9 cellular contexts compared by ENCODE assay signal in genomic region chr15:65285291-65286068, GRCh38. TPM values are rescaled to one million over a fixed set of nuclear protein-coding genes. Genes with fewer than 3 reads are reported as not detected.
DNase-seq lines count a peak whose midpoint lies in the region; ATAC-seq and TF ChIP-seq lines count a peak whose summit lies in the region.
"Had no signal": no experiment of that assay in that cellular context is flagged by ENCODE, and none has a peak within 500 bp of the region (broad histone marks: within the 10 kb centered on the region; RNA-seq: fewer than 3 reads in every experiment).

No MANE protein-coding gene starts in this region.

- no peaks in the 10 kb centered on the region for H3K27me3 ChIP-seq in right lobe of liver

- H3K4me1 ChIP-seq in right lobe of liver: peaks cover 0 to 16% (median 4%) of the 10 kb centered on the region in 4 donors

- H3K4me3 Mint-ChIP-seq in activated T-cell treated with anti-CD3 and anti-CD28 coated beads, Interleukin-2, amount 50 U/mL, for 72 hours: peak overlapping the region; percentile 91 to 95
- peak overlapping the region; percentile 91 for H3K4me3 Mint-ChIP-seq in type B pancreatic cell

- no peak for DNase-seq in activated T-cell treated with anti-CD3 and anti-CD28 coated beads, Interleukin-2, amount 50 U/mL, for 72 hours
- DNase-seq in activated T-cell treated with anti-CD3 and anti-CD28 coated beads, Interleukin-2, amount 50 U/mL, for 48 hours: no peak
- DNase-seq in right lobe of liver (no peak), type B pancreatic cell (ENCODE audit: extremely low spot score, unreplicated experiment) (no peak), erythroblast (lab: John Stamatoyannopoulos, UW) (no peak), NCI-H226 (no peak), SK-N-DZ (ENCODE audit: low spot score) (no peak)
- DNase-seq: stimulated activated CD4-positive, alpha-beta T cell treated with anti-CD3 and anti-CD28 coated beads, Interleukin-4, amount 100 ng/mL, for 24 hours had no signal

- peaks cover 52% of the 10 kb centered on the region for H3K4me1 Mint-ChIP-seq in activated T-cell treated with anti-CD3 and anti-CD28 coated beads, Interleukin-2, amount 50 U/mL, for 72 hours (ENCODE audit: low read depth)
- H3K4me1 Mint-ChIP-seq in type B pancreatic cell (ENCODE audit: unreplicated experiment): peaks cover 22% of the 10 kb centered on the region

- peaks cover 0 to 5% of the 10 kb centered on the region in 2 donors for H3K36me3 Mint-ChIP-seq in activated T-cell treated with anti-CD3 and anti-CD28 coated beads, Interleukin-2, amount 50 U/mL, for 72 hours (ENCODE audit: insufficient read depth in 2 of 2)
- peaks cover 5% of the 10 kb centered on the region for H3K36me3 Mint-ChIP-seq in type B pancreatic cell

- H3K4me3 ChIP-seq in right lobe of liver: peak overlapping the region; percentile 55 to 85 (median 74)

- TF ChIP-seq CTCF in right lobe of liver (IDR thresholded peaks at IDR 0.05) (no peak), type B pancreatic cell (conservative IDR thresholded peaks at IDR 0.05) (no peak)

- no peak for ATAC-seq in activated T-cell treated with anti-CD3 and anti-CD28 coated beads, Interleukin-2, amount 50 U/mL, for 72 hours (replicated peaks in 1 of 2)
- no peak for ATAC-seq in right lobe of liver

- no peaks in the 10 kb centered on the region for H3K9me3 Mint-ChIP-seq in activated T-cell treated with anti-CD3 and anti-CD28 coated beads, Interleukin-2, amount 50 U/mL, for 72 hours
- H3K9me3 Mint-ChIP-seq in type B pancreatic cell: no peaks in the 10 kb centered on the region

- H3K27ac ChIP-seq in angular gyrus (ENCODE audit: low read depth, low read length): peak overlapping the region; percentile 91
- peak overlapping the region; percentile 82 to 96 (median 94) for H3K27ac ChIP-seq in right lobe of liver

- TF ChIP-seq POLR2A in right lobe of liver (IDR thresholded peaks at IDR 0.05): no peak
- TF ChIP-seq POLR2A in erythroblast (IDR thresholded peaks at IDR 0.05; ENCODE audit: low read length): no peak

- WGBS in right lobe of liver (ENCODE audit: insufficient coverage, low coverage, low lambda C conversion rate, missing lambda C conversion rate): 57% methylated on average over 8 of the region's 10 CpGs

- H3K36me3 ChIP-seq in right lobe of liver: no peaks in the 10 kb centered on the region

- intact Hi-C loops in right lobe of liver (cut with DNase I): no loop called here

- no peaks in the 10 kb centered on the region for H3K27me3 Mint-ChIP-seq in activated T-cell treated with anti-CD3 and anti-CD28 coated beads, Interleukin-2, amount 50 U/mL, for 72 hours (ENCODE audit: low read depth)
- H3K27me3 Mint-ChIP-seq in type B pancreatic cell: no peaks in the 10 kb centered on the region

- peak overlapping the region; percentile 64 for H3K27ac Mint-ChIP-seq in activated T-cell treated with anti-CD3 and anti-CD28 coated beads, Interleukin-2, amount 50 U/mL, for 72 hours
- H3K27ac Mint-ChIP-seq in type B pancreatic cell: peak overlapping the region; percentile 86

- H3K9me3 ChIP-seq in right lobe of liver: no peaks in the 10 kb centered on the region

RNA-seq across cellular contexts. Expression of gene PARP16, which starts 1.2 kb away (rescaled TPM):
- total RNA-seq in activated T-cell treated with anti-CD3 and anti-CD28 coated beads, Interleukin-2, amount 50 U/mL, for 72 hours: 10 to 100 TPM; 25.4 to 31.9 TPM
- total RNA-seq in right lobe of liver: 10 to 100 TPM in 1 of 6 experiments, 1 to 10 TPM in 5; 6.9 to 11.3 (median 8.5) TPM
- 8.0 and 12.7 TPM in 2 replicates for total RNA-seq in type B pancreatic cell (ENCODE audit: low replicate concordance)
- polyA plus RNA-seq in SK-N-DZ (2014; cell fraction: cytosol; rRNA removed): 23.9 and 25.0 TPM in 2 replicates
- 17.8 and 27.0 TPM in 2 replicates for polyA plus RNA-seq in SK-N-DZ (2014; cell fraction: nucleus; rRNA removed)

RNA-seq across cellular contexts. Expression of gene RNU5A-1, which starts 10.4 kb away (rescaled TPM):
- not detected for total RNA-seq in activated T-cell treated with anti-CD3 and anti-CD28 coated beads, Interleukin-2, amount 50 U/mL, for 72 hours
- not detected for total RNA-seq in right lobe of liver
- not detected in 2 replicates for total RNA-seq in type B pancreatic cell (ENCODE audit: low replicate concordance)
- not detected in 2 replicates for polyA plus RNA-seq in SK-N-DZ (2014; cell fraction: cytosol; rRNA removed)
- not detected in 2 replicates for polyA plus RNA-seq in SK-N-DZ (2014; cell fraction: nucleus; rRNA removed)

RNA-seq across cellular contexts. Expression of gene RNU5B-1, which starts 19.0 kb away (rescaled TPM):
- not detected for total RNA-seq in activated T-cell treated with anti-CD3 and anti-CD28 coated beads, Interleukin-2, amount 50 U/mL, for 72 hours
- total RNA-seq in right lobe of liver (10 to 100 TPM in 2 of 6 experiments, not detected in 4; 11.0 to 35.4 TPM), type B pancreatic cell (ENCODE audit: low replicate concordance) (15.0 and 16.3 TPM in 2 replicates)
- not detected in 2 replicates for polyA plus RNA-seq in SK-N-DZ (2014; cell fraction: cytosol; rRNA removed)
- not detected in 2 replicates for polyA plus RNA-seq in SK-N-DZ (2014; cell fraction: nucleus; rRNA removed)
